In the genomic region with DNA sequence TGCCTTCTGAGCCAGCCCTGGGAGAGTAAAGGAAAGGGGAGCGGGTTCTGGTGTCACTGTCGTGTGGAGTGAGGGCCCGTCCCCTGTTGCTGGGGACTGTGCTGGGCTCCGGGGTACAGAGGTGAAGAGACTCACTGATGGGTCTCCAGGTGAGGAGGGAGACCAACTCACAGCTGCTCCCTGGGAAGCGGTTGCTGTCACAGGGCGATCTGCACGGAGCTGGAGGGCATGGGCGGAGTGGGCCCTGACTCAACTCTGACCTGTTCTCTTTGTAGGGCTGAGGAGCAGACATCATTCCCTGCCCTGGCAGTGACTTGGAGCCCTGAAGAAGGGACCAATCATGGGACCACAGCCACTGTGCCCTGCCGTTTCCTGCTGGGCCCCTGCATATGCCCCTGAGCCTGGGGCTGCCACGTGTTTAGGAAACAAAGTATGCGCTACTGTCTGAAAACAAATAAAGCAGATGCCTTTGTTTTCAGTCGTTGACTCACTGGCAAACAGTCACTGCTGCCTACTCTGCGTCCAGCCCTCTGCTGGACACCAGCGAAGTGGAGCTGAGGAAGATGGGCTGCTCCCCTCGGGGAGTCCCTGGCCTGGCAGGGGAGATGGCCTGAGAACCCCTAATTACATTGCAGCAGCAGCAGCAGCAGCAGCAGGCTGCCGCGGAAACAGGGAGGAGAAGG, we compare ENCODE assay signal across 9 cellular contexts. TPM values are rescaled to one million over a fixed set of nuclear protein-coding genes. Genes with fewer than 3 reads are reported as not detected.
DNase-seq lines count a peak whose midpoint lies in the region; ATAC-seq and TF ChIP-seq lines count a peak whose summit lies in the region.
"Had no signal": no experiment of that assay in that cellular context is flagged by ENCODE, and none has a peak within 500 bp of the region (broad histone marks: within the 10 kb centered on the region; RNA-seq: fewer than 3 reads in every experiment).

No MANE protein-coding gene starts in this region.

- no peak overlapping the region for H3K4me3 Mint-ChIP-seq in endothelial cell (ENCODE audit: unreplicated experiment)
- H3K4me3 Mint-ChIP-seq in osteocyte (ENCODE audit: unreplicated experiment), result no peak overlapping the region
- H3K4me3 Mint-ChIP-seq in activated CD8-positive, alpha-beta T cell treated with anti-CD3 and anti-CD28 coated beads for 36 hours, result no peak overlapping the region

- POLR2A ChIA-PET in activated CD8-positive, alpha-beta T cell treated with anti-CD3 and anti-CD28 coated beads for 36 hours (lab: Charles Lee), result no interaction called here

- peaks cover 6% of the 10 kb centered on the region for H3K4me1 Mint-ChIP-seq in endothelial cell (ENCODE audit: unreplicated experiment)
- peaks cover 33% of the 10 kb centered on the region for H3K4me1 Mint-ChIP-seq in osteocyte (ENCODE audit: unreplicated experiment)
- no peaks in the 10 kb centered on the region for H3K4me1 Mint-ChIP-seq in activated CD8-positive, alpha-beta T cell treated with anti-CD3 and anti-CD28 coated beads for 36 hours (ENCODE audit: low read depth)

- no peak for ATAC-seq in activated CD8-positive, alpha-beta T cell treated with anti-CD3 and anti-CD28 coated beads for 36 hours
- ATAC-seq in GM18517 (IDR thresholded peaks at IDR 0.05; ENCODE audit: unreplicated experiment), result no peak
- ATAC-seq: K562 had no signal

- peaks cover 12% of the 10 kb centered on the region for H3K27me3 Mint-ChIP-seq in endothelial cell (ENCODE audit: unreplicated experiment)
- H3K27me3 Mint-ChIP-seq in osteocyte (ENCODE audit: unreplicated experiment), result no peaks in the 10 kb centered on the region
- no peaks in the 10 kb centered on the region for H3K27me3 Mint-ChIP-seq in activated CD8-positive, alpha-beta T cell treated with anti-CD3 and anti-CD28 coated beads for 36 hours

- CTCF ChIA-PET in activated CD8-positive, alpha-beta T cell treated with anti-CD3 and anti-CD28 coated beads for 36 hours (lab: Charles Lee), result no interaction called here

- H3K9me3 Mint-ChIP-seq in endothelial cell (ENCODE audit: unreplicated experiment) (no peaks in the 10 kb centered on the region), osteocyte (ENCODE audit: unreplicated experiment) (no peaks in the 10 kb centered on the region)
- H3K9me3 Mint-ChIP-seq in activated CD8-positive, alpha-beta T cell treated with anti-CD3 and anti-CD28 coated beads for 36 hours, result no peaks in the 10 kb centered on the region

- intact Hi-C loops in activated CD8-positive, alpha-beta T cell treated with anti-CD3 and anti-CD28 coated beads for 36 hours (cut with micrococcal nuclease), result no loop called here

- TF ChIP-seq CTCF in endothelial cell (IDR thresholded peaks at IDR 0.05; ENCODE audit: unreplicated experiment), result no peak
- peak; percentile 52 for TF ChIP-seq CTCF in osteocyte (IDR thresholded peaks at IDR 0.05)
- no peak for TF ChIP-seq CTCF in activated CD8-positive, alpha-beta T cell treated with anti-CD3 and anti-CD28 coated beads for 36 hours (IDR thresholded peaks at IDR 0.05)

- peak overlapping the region; percentile 15 for H3K27ac Mint-ChIP-seq in endothelial cell (ENCODE audit: unreplicated experiment)
- H3K27ac Mint-ChIP-seq in osteocyte (ENCODE audit: unreplicated experiment), result peak overlapping the region; percentile 84
- no peak overlapping the region for H3K27ac Mint-ChIP-seq in activated CD8-positive, alpha-beta T cell treated with anti-CD3 and anti-CD28 coated beads for 36 hours

- DNase-seq in EL, result peak; percentile 67
- DNase-seq in NCI-H69 (lab: John Stamatoyannopoulos, UW), result peak; percentile 92
- DNase-seq in endothelial cell (ENCODE audit: low spot score), result peak; percentile 22
- no peak for DNase-seq in osteocyte (ENCODE audit: extremely low spot score, unreplicated experiment)
- no peak for DNase-seq in activated CD4-positive, alpha-beta T cell treated with anti-CD3 and anti-CD28 coated beads, Interleukin-2, amount 50 U/mL, for 48 hours
- DNase-seq in activated CD8-positive, alpha-beta T cell treated with anti-CD3 and anti-CD28 coated beads for 36 hours, result no peak
- no peak for DNase-seq in activated naive CD4-positive, alpha-beta T cell treated with anti-CD3 and anti-CD28 coated beads, Interleukin-2, amount 50 U/mL, for 16 hours

- H3K36me3 Mint-ChIP-seq in endothelial cell (ENCODE audit: low read depth, unreplicated experiment) (peaks cover 7% of the 10 kb centered on the region), osteocyte (ENCODE audit: unreplicated experiment) (no peaks in the 10 kb centered on the region)
- no peaks in the 10 kb centered on the region for H3K36me3 Mint-ChIP-seq in activated CD8-positive, alpha-beta T cell treated with anti-CD3 and anti-CD28 coated beads for 36 hours (ENCODE audit: low read depth)

RNA-seq across cellular contexts. Expression of a gene that starts 22.9 kb away (rescaled TPM):
- total RNA-seq in endothelial cell (ENCODE audit: unreplicated experiment) (31.8 TPM), osteocyte (60.5 and 65.5 TPM in 2 replicates)
- total RNA-seq in activated CD8-positive, alpha-beta T cell treated with anti-CD3 and anti-CD28 coated beads for 36 hours, result 1 to 10 TPM; 5.1 to 6.6 TPM

Comparison
In these comparisons a context has a peak if more than half of its experiments do, and no peak if none do; other contexts are left out.
1. DNase-seq: peak in EL (single experiment), NCI-H69 (single experiment) and endothelial cell (single experiment); none in osteocyte (single experiment), activated CD4-positive, alpha-beta T cell treated with anti-CD3 and anti-CD28 coated beads, Interleukin-2, amount 50 U/mL, for 48 hours (0 of 2), activated CD8-positive, alpha-beta T cell treated with anti-CD3 and anti-CD28 coated beads for 36 hours (single experiment) and activated naive CD4-positive, alpha-beta T cell treated with anti-CD3 and anti-CD28 coated beads, Interleukin-2, amount 50 U/mL, for 16 hours (single experiment).